9 cellular contexts compared by ENCODE assay signal in genomic region chr14:61342486-61342885, GRCh38.
DNase-seq lines count a peak whose midpoint lies in the region; ATAC-seq, FAIRE-seq and TF ChIP-seq lines count a peak whose summit lies in the region.
"Had no signal": no experiment of that assay in that cellular context is flagged by ENCODE, and none has a peak within 500 bp of the region (broad histone marks: within the 10 kb centered on the region; RNA-seq: fewer than 3 reads in every experiment).

No MANE protein-coding gene starts in this region.

- TF ChIP-seq CTCF in D721Med (IDR thresholded peaks at IDR 0.05; ENCODE audit: insufficient read depth, missing control alignments), result no peak
- TF ChIP-seq CTCF in coronary artery (IDR thresholded peaks at IDR 0.05), result no peak

- no peak overlapping the region for H3K4me3 ChIP-seq in coronary artery

- peak; percentile 78 for DNase-seq in activated CD4-positive, alpha-beta T cell treated with anti-CD3 and anti-CD28 coated beads, Interleukin-2, amount 50 U/mL, for 1 hour
- DNase-seq in effector CD8-positive, alpha-beta T cell (lab: John Stamatoyannopoulos, UW), result peak; percentile 57
- peak; percentile 62 to 81 (median 64) for DNase-seq in stimulated activated CD4-positive, alpha-beta T cell treated with anti-CD3 and anti-CD28 coated beads, TNF-alpha, amount 100 ng/mL, for 48 hours (ENCODE audit: low read depth in 3 of 3)
- DNase-seq in D721Med (ENCODE audit: insufficient read length, low spot score), result no peak
- DNase-seq in SKM-1 treated with dmso at 0.1 percent for 144 hours (lab: John Stamatoyannopoulos, UW; ENCODE audit: unreplicated experiment), result no peak
- no peak for DNase-seq in coronary artery (ENCODE audit: low spot score)
- DNase-seq: NCI-H526 had no signal

- FAIRE-seq in D721Med (lab: Jason Lieb, UNC), result no peak

- H3K27ac ChIP-seq in coronary artery, result peak overlapping the region in 1 of 2 donors; percentile 71

- ATAC-seq in GM18867 (IDR thresholded peaks at IDR 0.05; ENCODE audit: unreplicated experiment), result peak; percentile 75
- no peak for ATAC-seq in GM21723 (IDR thresholded peaks at IDR 0.05; ENCODE audit: unreplicated experiment)

Comparison
In these comparisons a context has a peak if more than half of its experiments do, and no peak if none do; other contexts are left out.
1. DNase-seq: peak in activated CD4-positive, alpha-beta T cell treated with anti-CD3 and anti-CD28 coated beads, Interleukin-2, amount 50 U/mL, for 1 hour (single experiment), effector CD8-positive, alpha-beta T cell (single experiment) and stimulated activated CD4-positive, alpha-beta T cell treated with anti-CD3 and anti-CD28 coated beads, TNF-alpha, amount 100 ng/mL, for 48 hours (3 of 3); none in D721Med (single experiment), SKM-1 treated with dmso at 0.1 percent for 144 hours (single experiment) and coronary artery (single experiment).